In genomic region chr1:112012823-112013222, GRCh38 we compare ENCODE assay signal across 26 cellular contexts. TPM values are rescaled to one million over a fixed set of nuclear protein-coding genes. Genes with fewer than 3 reads are reported as not detected.
"Had no signal": no experiment of that assay in that cellular context is flagged by ENCODE, and none has a peak within 500 bp of the region (broad histone marks: within the 10 kb centered on the region; RNA-seq: fewer than 3 reads in every experiment).

No MANE protein-coding gene starts in this region.

- DNase-seq: colonic mucosa; cortex of kidney; effector CD8-positive, alpha-beta T cell; effector memory CD8-positive, alpha-beta T cell; endodermal cell; erythroblast; esophagus squamous epithelium; foreskin fibroblast; foreskin melanocyte; gastrocnemius medialis; glutamatergic neuron; head of caudate nucleus; heart right ventricle; hippocampal formation; left cardiac atrium; left ventricle myocardium superior; lower lobe of right lung; mesenchymal stem cell; mucosa of descending colon; naive B cell had no signal

- ATAC-seq: effector memory CD8-positive, alpha-beta T cell; esophagus mucosa; gastrocnemius medialis; heart right ventricle; left cardiac atrium; left ventricle myocardium superior; lower lobe of right lung; mucosa of descending colon had no signal

- H3K9me3 ChIP-seq: colonic mucosa, gastrocnemius medialis, heart right ventricle, lower lobe of right lung, mucosa of descending colon had no signal

- H3K27ac ChIP-seq: colonic mucosa, epithelial cell of prostate, esophagus squamous epithelium, gastrocnemius medialis, heart right ventricle, lower lobe of right lung had no signal

- FAIRE-seq: endometrium, islet of Langerhans, keratinocyte had no signal

- H3K4me1 ChIP-seq: colonic mucosa, gastrocnemius medialis, lower lobe of right lung had no signal

- H3K36me3 ChIP-seq: colonic mucosa, esophagus squamous epithelium, gastrocnemius medialis, heart right ventricle, lower lobe of right lung had no signal

- H3K27me3 ChIP-seq: colonic mucosa had no signal

- H3K4me3 ChIP-seq: colonic mucosa, esophagus squamous epithelium, gastrocnemius medialis, heart right ventricle, lower lobe of right lung, mucosa of descending colon had no signal

RNA-seq across cellular contexts. Expression of gene KCND3, which starts 23.4 kb away (rescaled TPM):
- total RNA-seq: glomerular endothelial cell had no signal
